Comparison of ENCODE assay signal across 8 cellular contexts in the genomic region with DNA sequence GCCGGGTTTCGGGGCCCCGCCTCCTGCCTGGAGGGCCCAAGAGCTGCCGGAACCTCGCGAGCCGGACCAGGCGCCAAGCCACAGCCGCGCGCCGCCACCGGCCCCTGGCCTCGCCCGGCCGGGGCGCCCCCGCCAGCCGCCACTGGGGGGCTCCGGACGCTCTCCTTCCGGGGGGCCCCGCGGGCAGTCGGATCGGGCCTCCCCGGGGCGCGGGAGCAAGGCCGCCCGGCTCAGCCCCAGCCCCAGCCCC. TPM values are rescaled to one million over a fixed set of nuclear protein-coding genes. Genes with fewer than 3 reads are reported as not detected.
DNase-seq lines count a peak whose midpoint lies in the region; ATAC-seq, FAIRE-seq and TF ChIP-seq lines count a peak whose summit lies in the region.

No MANE protein-coding gene starts in this region.

- peaks cover 8% of the 10 kb centered on the region for H3K9me3 Mint-ChIP-seq in dendritic cell treated with granulocyte-macrophage colony-stimulating factor and Interleukin-4, amounts not matched to agents 40 ng/mL and 50 ng/mL, for 4 days

- FAIRE-seq in D721Med (lab: Jason Lieb, UNC), result no peak

- H3K27ac Mint-ChIP-seq in dendritic cell treated with granulocyte-macrophage colony-stimulating factor and Interleukin-4, amounts not matched to agents 40 ng/mL and 50 ng/mL, for 4 days, result peak overlapping the region; percentile 99

- peaks cover 51% of the 10 kb centered on the region for H3K4me1 Mint-ChIP-seq in dendritic cell treated with granulocyte-macrophage colony-stimulating factor and Interleukin-4, amounts not matched to agents 40 ng/mL and 50 ng/mL, for 4 days (ENCODE audit: low read depth)

- ATAC-seq in HG03432 (IDR thresholded peaks at IDR 0.05; ENCODE audit: unreplicated experiment), result peak; percentile 53
- ATAC-seq in SK-N-SH treated with all-trans-retinoic acid at 6 μM for 48 hours, result peak; percentile 60

- no peaks in the 10 kb centered on the region for H3K27me3 Mint-ChIP-seq in dendritic cell treated with granulocyte-macrophage colony-stimulating factor and Interleukin-4, amounts not matched to agents 40 ng/mL and 50 ng/mL, for 4 days

- in situ Hi-C loops in GM13976 (cut with MboI; ENCODE audit: low sequenced_read_pairs, unreplicated experiment), result no loop called here

- intact Hi-C loops in dendritic cell treated with granulocyte-macrophage colony-stimulating factor and Interleukin-4, amounts not matched to agents 40 ng/mL and 50 ng/mL, for 4 days (cut with micrococcal nuclease), result loop anchor here (2.0 to 5.0 kb wide), 2 partner anchors 17 to 412 kb away; a partner anchor contains a TSS

- peak overlapping the region; percentile 80 for H3K4me3 Mint-ChIP-seq in dendritic cell treated with granulocyte-macrophage colony-stimulating factor and Interleukin-4, amounts not matched to agents 40 ng/mL and 50 ng/mL, for 4 days

- DNase-seq in Ammon's horn (ENCODE audit: low spot score) (peak; percentile 78), GM13976 (ENCODE audit: low spot score) (no peak), medulla oblongata (ENCODE audit: extremely low spot score) (peak; percentile 83), D721Med (ENCODE audit: insufficient read length, low spot score) (no peak)

- H3K36me3 Mint-ChIP-seq in dendritic cell treated with granulocyte-macrophage colony-stimulating factor and Interleukin-4, amounts not matched to agents 40 ng/mL and 50 ng/mL, for 4 days (ENCODE audit: low read depth), result peaks cover 9% of the 10 kb centered on the region

- H3K27ac ChIP-seq in temporal lobe (ENCODE audit: low read depth, low read length), result peak overlapping the region; percentile 99

- TF ChIP-seq CTCF in GM13976 (IDR thresholded peaks at IDR 0.05; ENCODE audit: borderline replicate concordance, control extremely low read depth, extremely low read depth, insufficient read depth, missing control alignments), result peak; percentile 22
- no peak for TF ChIP-seq CTCF in D721Med (IDR thresholded peaks at IDR 0.05; ENCODE audit: insufficient read depth, missing control alignments)

TF ChIP-seq in SK-N-SH treated with all-trans-retinoic acid at 6 μM for 48 hours, 23 proteins besides CTCF, POLR2A, EP300 and RAD21:
- 0 out of 2 replicates have a peak, but pooled peaks have one; percentile 5 for TF ChIP-seq BACH2 (CRISPR knock-in tag; IDR thresholded peaks at IDR 0.05; ENCODE audit: borderline replicate concordance)
- TF ChIP-seq, protein P1, sequence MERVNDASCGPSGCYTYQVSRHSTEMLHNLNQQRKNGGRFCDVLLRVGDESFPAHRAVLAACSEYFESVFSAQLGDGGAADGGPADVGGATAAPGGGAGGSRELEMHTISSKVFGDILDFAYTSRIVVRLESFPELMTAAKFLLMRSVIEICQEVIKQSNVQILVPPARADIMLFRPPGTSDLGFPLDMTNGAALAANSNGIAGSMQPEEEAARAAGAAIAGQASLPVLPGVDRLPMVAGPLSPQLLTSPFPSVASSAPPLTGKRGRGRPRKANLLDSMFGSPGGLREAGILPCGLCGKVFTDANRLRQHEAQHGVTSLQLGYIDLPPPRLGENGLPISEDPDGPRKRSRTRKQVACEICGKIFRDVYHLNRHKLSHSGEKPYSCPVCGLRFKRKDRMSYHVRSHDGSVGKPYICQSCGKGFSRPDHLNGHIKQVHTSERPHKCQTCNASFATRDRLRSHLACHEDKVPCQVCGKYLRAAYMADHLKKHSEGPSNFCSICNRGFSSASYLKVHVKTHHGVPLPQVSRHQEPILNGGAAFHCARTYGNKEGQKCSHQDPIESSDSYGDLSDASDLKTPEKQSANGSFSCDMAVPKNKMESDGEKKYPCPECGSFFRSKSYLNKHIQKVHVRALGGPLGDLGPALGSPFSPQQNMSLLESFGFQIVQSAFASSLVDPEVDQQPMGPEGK (CRISPR knock-in tag; IDR thresholded peaks at IDR 0.05; ENCODE audit: borderline replicate concordance), result no peak
- no peak for TF ChIP-seq ZC3H10 (CRISPR knock-in tag; IDR thresholded peaks at IDR 0.05)
- TF ChIP-seq ARNTL (CRISPR knock-in tag; IDR thresholded peaks at IDR 0.05; ENCODE audit: borderline replicate concordance, low read depth), result no peak
- TF ChIP-seq CSDC2 (CRISPR knock-in tag; IDR thresholded peaks at IDR 0.05), result peak; percentile 48; the same call in 1 of the 2 replicates
- no peak for TF ChIP-seq SNAI2 (CRISPR knock-in tag; IDR thresholded peaks at IDR 0.05)
- no peak for TF ChIP-seq ZFP3 (CRISPR knock-in tag; IDR thresholded peaks at IDR 0.05)
- TF ChIP-seq ZNF565 (CRISPR knock-in tag; conservative IDR thresholded peaks at IDR 0.05; ENCODE audit: low read depth), result no peak
- no peak for TF ChIP-seq ZNF8 (CRISPR knock-in tag; IDR thresholded peaks at IDR 0.05)
- TF ChIP-seq TOX (CRISPR knock-in tag; IDR thresholded peaks at IDR 0.05; ENCODE audit: borderline replicate concordance), result no peak
- no peak for TF ChIP-seq RARB (CRISPR knock-in tag; IDR thresholded peaks at IDR 0.05)
- TF ChIP-seq, protein P2, sequence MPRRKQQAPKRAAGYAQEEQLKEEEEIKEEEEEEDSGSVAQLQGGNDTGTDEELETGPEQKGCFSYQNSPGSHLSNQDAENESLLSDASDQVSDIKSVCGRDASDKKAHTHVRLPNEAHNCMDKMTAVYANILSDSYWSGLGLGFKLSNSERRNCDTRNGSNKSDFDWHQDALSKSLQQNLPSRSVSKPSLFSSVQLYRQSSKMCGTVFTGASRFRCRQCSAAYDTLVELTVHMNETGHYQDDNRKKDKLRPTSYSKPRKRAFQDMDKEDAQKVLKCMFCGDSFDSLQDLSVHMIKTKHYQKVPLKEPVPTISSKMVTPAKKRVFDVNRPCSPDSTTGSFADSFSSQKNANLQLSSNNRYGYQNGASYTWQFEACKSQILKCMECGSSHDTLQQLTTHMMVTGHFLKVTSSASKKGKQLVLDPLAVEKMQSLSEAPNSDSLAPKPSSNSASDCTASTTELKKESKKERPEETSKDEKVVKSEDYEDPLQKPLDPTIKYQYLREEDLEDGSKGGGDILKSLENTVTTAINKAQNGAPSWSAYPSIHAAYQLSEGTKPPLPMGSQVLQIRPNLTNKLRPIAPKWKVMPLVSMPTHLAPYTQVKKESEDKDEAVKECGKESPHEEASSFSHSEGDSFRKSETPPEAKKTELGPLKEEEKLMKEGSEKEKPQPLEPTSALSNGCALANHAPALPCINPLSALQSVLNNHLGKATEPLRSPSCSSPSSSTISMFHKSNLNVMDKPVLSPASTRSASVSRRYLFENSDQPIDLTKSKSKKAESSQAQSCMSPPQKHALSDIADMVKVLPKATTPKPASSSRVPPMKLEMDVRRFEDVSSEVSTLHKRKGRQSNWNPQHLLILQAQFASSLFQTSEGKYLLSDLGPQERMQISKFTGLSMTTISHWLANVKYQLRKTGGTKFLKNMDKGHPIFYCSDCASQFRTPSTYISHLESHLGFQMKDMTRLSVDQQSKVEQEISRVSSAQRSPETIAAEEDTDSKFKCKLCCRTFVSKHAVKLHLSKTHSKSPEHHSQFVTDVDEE (CRISPR knock-in tag; IDR thresholded peaks at IDR 0.05), result peak; percentile 19; the same call in 1 of the 2 replicates

RNA-seq across cellular contexts. Expression of a gene that starts 17.4 kb away (rescaled TPM):
- total RNA-seq in temporal lobe, result 1.5 TPM

RNA-seq across cellular contexts. Expression of a gene that starts 45.9 kb away (rescaled TPM):
- 0.25 TPM for total RNA-seq in temporal lobe

Comparison
In these comparisons a context has a peak if more than half of its experiments do, and no peak if none do; other contexts are left out.
1. DNase-seq: peak in Ammon's horn (single experiment) and medulla oblongata (single experiment); none in GM13976 (single experiment) and D721Med (single experiment).